20 cellular contexts compared by ENCODE assay signal in genomic region chr20:61524956-61525666, GRCh38.
DNase-seq lines count a peak whose midpoint lies in the region; ATAC-seq and TF ChIP-seq lines count a peak whose summit lies in the region.
"Had no signal": no experiment of that assay in that cellular context is flagged by ENCODE, and none has a peak within 500 bp of the region (broad histone marks: within the 10 kb centered on the region; RNA-seq: fewer than 3 reads in every experiment).

No MANE protein-coding gene starts in this region.

- no peaks in the 10 kb centered on the region for H3K9me3 Mint-ChIP-seq in chondrocyte (ENCODE audit: low read depth)
- peaks cover 0 to 74% (median 32%) of the 10 kb centered on the region in 7 donors for H3K9me3 Mint-ChIP-seq in CD14-positive monocyte

- H3K36me3 Mint-ChIP-seq in chondrocyte (ENCODE audit: low read depth) (no peaks in the 10 kb centered on the region), CD14-positive monocyte (no peaks in the 10 kb centered on the region)
- H3K36me3 Mint-ChIP-seq: CD4-positive, CD25-positive, alpha-beta regulatory T cell had no signal

- TF ChIP-seq CTCF in chondrocyte (IDR thresholded peaks at IDR 0.05) (no peak), CD14-positive monocyte (IDR thresholded peaks at IDR 0.05) (no peak)

- DNase-seq in NCI-H1105 treated with DMSO at 0.1 percent for 48 hours (lab: John Stamatoyannopoulos, UW) (peak; percentile 8), NCI-H1105 (lab: John Stamatoyannopoulos, UW) (no peak), NCI-H2227 (lab: John Stamatoyannopoulos, UW; ENCODE audit: unreplicated experiment) (peak; percentile 87), chondrocyte (ENCODE audit: low spot score) (peak; percentile 70), pons (ENCODE audit: low spot score) (peak; percentile 35), CD14-positive monocyte (ENCODE audit: low spot score) (no peak)
- DNase-seq: CD4-positive, CD25-positive, alpha-beta regulatory T cell; DMS153; EL; Karpas-422; MM.1S; NCI-H1092; NCI-H187; NCI-H2107; NCI-H226; NCI-H526; SHP77 had no signal

- H3K27ac Mint-ChIP-seq in chondrocyte (ENCODE audit: unreplicated experiment) (no peak overlapping the region), CD14-positive monocyte (no peak overlapping the region)
- H3K27ac Mint-ChIP-seq: B cell; CD4-positive, CD25-positive, alpha-beta regulatory T cell had no signal

- H3K4me3 Mint-ChIP-seq in chondrocyte (ENCODE audit: unreplicated experiment) (no peak overlapping the region), CD14-positive monocyte (no peak overlapping the region)
- H3K4me3 Mint-ChIP-seq: B cell; CD4-positive, CD25-positive, alpha-beta regulatory T cell had no signal

- ATAC-seq in HG03135 (IDR thresholded peaks at IDR 0.05; ENCODE audit: unreplicated experiment) (no peak), HG03354 (IDR thresholded peaks at IDR 0.05; ENCODE audit: poor library complexity, severe bottlenecking, unreplicated experiment) (no peak)

- intact Hi-C loops in CD14-positive monocyte (cut with micrococcal nuclease) = no loop called here

- H3K27me3 Mint-ChIP-seq in chondrocyte (ENCODE audit: low read depth) (peaks cover 13% of the 10 kb centered on the region), CD14-positive monocyte (ENCODE audit: low read depth in 3 of 3) (peaks cover 3 to 6% (median 4%) of the 10 kb centered on the region in 3 donors)
- H3K27me3 Mint-ChIP-seq: B cell; CD4-positive, CD25-positive, alpha-beta regulatory T cell had no signal

- H3K4me1 Mint-ChIP-seq in chondrocyte (ENCODE audit: low read depth) (peaks cover 8% of the 10 kb centered on the region), CD14-positive monocyte (no peaks in the 10 kb centered on the region)
- H3K4me1 Mint-ChIP-seq: B cell; CD4-positive, CD25-positive, alpha-beta regulatory T cell had no signal

Comparison
In these comparisons a context has a peak if more than half of its experiments do, and no peak if none do; other contexts are left out.
1. DNase-seq: peak in NCI-H1105 treated with DMSO at 0.1 percent for 48 hours (single experiment), NCI-H2227 (single experiment), chondrocyte (single experiment) and pons (single experiment); none in NCI-H1105 (single experiment) and CD14-positive monocyte (single experiment).